ENCODE assay signal across 1 cellular context in the genomic region with DNA sequence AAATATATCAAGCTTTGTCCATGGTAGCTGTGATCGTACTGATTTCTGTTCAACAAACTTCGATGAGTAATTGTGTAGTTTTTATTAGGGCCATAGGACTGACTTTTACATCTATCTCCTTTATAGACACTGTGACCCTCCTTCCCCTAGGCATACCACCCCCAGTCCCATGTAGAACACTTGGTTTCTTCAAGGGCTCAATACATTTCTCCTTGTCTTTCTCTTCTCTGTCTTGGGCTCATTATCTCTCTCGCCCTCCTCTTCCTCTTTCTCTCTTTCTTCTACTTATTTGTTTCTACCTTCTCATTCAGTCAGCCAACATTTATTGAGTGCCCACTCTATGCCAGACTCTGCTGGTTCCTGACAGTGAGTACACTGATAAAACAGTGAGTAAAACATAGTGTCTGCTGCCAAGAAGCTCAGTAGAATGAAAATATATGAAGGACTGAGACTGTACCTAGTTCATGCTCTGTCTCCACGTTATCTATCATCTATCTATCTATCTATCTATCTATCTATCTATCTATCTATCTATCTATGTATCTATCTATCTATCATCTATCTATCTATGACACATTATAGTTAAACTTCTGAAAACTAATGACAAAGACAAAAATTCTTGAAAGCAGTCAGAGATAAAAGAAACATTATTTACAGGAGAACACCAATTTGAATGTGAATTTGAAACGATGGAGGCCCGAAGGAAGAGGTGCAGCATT.
TF ChIP-seq lines count a peak whose summit lies in the region.

No MANE protein-coding gene starts in this region.

TF ChIP-seq in K562, 482 proteins besides CTCF, POLR2A, EP300 and RAD21 (continued from another document):
- TF ChIP-seq, protein P1, sequence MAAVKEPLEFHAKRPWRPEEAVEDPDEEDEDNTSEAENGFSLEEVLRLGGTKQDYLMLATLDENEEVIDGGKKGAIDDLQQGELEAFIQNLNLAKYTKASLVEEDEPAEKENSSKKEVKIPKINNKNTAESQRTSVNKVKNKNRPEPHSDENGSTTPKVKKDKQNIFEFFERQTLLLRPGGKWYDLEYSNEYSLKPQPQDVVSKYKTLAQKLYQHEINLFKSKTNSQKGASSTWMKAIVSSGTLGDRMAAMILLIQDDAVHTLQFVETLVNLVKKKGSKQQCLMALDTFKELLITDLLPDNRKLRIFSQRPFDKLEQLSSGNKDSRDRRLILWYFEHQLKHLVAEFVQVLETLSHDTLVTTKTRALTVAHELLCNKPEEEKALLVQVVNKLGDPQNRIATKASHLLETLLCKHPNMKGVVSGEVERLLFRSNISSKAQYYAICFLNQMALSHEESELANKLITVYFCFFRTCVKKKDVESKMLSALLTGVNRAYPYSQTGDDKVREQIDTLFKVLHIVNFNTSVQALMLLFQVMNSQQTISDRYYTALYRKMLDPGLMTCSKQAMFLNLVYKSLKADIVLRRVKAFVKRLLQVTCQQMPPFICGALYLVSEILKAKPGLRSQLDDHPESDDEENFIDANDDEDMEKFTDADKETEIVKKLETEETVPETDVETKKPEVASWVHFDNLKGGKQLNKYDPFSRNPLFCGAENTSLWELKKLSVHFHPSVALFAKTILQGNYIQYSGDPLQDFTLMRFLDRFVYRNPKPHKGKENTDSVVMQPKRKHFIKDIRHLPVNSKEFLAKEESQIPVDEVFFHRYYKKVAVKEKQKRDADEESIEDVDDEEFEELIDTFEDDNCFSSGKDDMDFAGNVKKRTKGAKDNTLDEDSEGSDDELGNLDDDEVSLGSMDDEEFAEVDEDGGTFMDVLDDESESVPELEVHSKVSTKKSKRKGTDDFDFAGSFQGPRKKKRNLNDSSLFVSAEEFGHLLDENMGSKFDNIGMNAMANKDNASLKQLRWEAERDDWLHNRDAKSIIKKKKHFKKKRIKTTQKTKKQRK (IDR thresholded peaks at IDR 0.05; ENCODE audit: borderline replicate concordance, low read depth, low read length): no peak
- TF ChIP-seq ZNF77 (CRISPR knock-in tag; IDR thresholded peaks at IDR 0.05): no peak
- no peak for TF ChIP-seq BACH1 (tag; IDR thresholded peaks at IDR 0.05)
- no peak for TF ChIP-seq CBX1 (IDR thresholded peaks at IDR 0.05; ENCODE audit: low read depth)
- no peak for TF ChIP-seq HDAC2 (IDR thresholded peaks at IDR 0.05)
- TF ChIP-seq TEAD1 (CRISPR knock-in tag; IDR thresholded peaks at IDR 0.05): no peak
- TF ChIP-seq SETDB1 (IDR thresholded peaks at IDR 0.05; ENCODE audit: low read length): no peak
- TF ChIP-seq, protein P2, sequence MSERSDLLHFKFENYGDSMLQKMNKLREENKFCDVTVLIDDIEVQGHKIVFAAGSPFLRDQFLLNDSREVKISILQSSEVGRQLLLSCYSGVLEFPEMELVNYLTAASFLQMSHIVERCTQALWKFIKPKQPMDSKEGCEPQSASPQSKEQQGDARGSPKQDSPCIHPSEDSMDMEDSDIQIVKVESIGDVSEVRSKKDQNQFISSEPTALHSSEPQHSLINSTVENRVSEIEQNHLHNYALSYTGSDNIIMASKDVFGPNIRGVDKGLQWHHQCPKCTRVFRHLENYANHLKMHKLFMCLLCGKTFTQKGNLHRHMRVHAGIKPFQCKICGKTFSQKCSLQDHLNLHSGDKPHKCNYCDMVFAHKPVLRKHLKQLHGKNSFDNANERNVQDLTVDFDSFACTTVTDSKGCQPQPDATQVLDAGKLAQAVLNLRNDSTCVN (CRISPR knock-in tag; IDR thresholded peaks at IDR 0.05): no peak
- TF ChIP-seq, protein P3, sequence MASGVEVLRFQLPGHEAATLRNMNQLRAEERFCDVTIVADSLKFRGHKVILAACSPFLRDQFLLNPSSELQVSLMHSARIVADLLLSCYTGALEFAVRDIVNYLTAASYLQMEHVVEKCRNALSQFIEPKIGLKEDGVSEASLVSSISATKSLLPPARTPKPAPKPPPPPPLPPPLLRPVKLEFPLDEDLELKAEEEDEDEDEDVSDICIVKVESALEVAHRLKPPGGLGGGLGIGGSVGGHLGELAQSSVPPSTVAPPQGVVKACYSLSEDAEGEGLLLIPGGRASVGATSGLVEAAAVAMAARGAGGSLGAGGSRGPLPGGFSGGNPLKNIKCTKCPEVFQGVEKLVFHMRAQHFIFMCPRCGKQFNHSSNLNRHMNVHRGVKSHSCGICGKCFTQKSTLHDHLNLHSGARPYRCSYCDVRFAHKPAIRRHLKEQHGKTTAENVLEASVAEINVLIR (CRISPR knock-in tag; IDR thresholded peaks at IDR 0.05): no peak
- no peak for TF ChIP-seq ZNF184 (CRISPR knock-in tag; IDR thresholded peaks at IDR 0.05)
- no peak for TF ChIP-seq ZNF561 (CRISPR knock-in tag; conservative IDR thresholded peaks at IDR 0.05)
- TF ChIP-seq, protein P4, sequence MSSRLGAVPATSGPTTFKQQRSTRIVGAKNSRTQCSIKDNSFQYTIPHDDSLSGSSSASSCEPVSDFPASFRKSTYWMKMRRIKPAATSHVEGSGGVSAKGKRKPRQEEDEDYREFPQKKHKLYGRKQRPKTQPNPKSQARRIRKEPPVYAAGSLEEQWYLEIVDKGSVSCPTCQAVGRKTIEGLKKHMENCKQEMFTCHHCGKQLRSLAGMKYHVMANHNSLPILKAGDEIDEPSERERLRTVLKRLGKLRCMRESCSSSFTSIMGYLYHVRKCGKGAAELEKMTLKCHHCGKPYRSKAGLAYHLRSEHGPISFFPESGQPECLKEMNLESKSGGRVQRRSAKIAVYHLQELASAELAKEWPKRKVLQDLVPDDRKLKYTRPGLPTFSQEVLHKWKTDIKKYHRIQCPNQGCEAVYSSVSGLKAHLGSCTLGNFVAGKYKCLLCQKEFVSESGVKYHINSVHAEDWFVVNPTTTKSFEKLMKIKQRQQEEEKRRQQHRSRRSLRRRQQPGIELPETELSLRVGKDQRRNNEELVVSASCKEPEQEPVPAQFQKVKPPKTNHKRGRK (tag; IDR thresholded peaks at IDR 0.05): peak; percentile 92
- no peak for TF ChIP-seq HNRNPH1 (optimal IDR thresholded peaks at IDR 0.05; ENCODE audit: low read depth, low read length)
- TF ChIP-seq DACH1 (IDR thresholded peaks at IDR 0.05; ENCODE audit: partially characterized antibody): peak; percentile 95
TF ChIP-seq in K562: peak in this region for 6.
